In the genomic region with DNA sequence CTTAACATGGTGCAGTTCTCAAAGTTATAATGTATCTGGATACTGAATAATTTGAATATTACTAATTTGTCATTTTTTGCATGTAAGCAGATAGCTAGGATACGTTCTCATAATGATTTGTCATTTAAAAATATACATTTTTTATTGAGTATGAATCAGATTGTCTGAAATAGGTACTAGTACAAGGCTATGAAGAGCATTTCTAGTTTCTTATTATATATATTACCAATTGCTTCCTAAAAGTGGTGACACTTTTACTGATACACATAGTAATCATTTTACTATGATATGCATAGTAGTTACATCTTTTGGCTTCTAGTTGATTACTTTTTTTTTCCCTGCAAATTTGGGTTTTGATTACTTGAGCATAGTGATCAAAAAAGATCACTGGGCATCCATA, we compare ENCODE assay signal across 17 cellular contexts. TPM values are rescaled to one million over a fixed set of nuclear protein-coding genes. Genes with fewer than 3 reads are reported as not detected.
DNase-seq lines count a peak whose midpoint lies in the region; ATAC-seq and TF ChIP-seq lines count a peak whose summit lies in the region.
"Had no signal": no experiment of that assay in that cellular context is flagged by ENCODE, and none has a peak within 500 bp of the region (broad histone marks: within the 10 kb centered on the region; RNA-seq: fewer than 3 reads in every experiment).

No MANE protein-coding gene starts in this region.

- H3K9me3 Mint-ChIP-seq in T-cell (no peaks in the 10 kb centered on the region), nephron (no peaks in the 10 kb centered on the region), glutamatergic neuron (ENCODE audit: unreplicated experiment) (peaks cover 4% of the 10 kb centered on the region)
- H3K9me3 Mint-ChIP-seq: CD14-positive monocyte had no signal

- BruUV-seq in A673 (replicated peaks; lab: Mats Ljungman, UMichigan): no TSS peak

- POLR2A ChIA-PET in A673 (lab: Charles Lee; ENCODE audit: low non-redundant PET) (no interaction called here), T-cell (lab: Charles Lee) (interaction anchor here in 1 of 2 donors (0.6 to 0.7 kb wide), 2 partner anchors 8 to 805 kb away, joined by 3 to 4 read pairs; no protein-coding TSS in a partner anchor)

- peaks cover 46 to 54% (median 48%) of the 10 kb centered on the region in 3 donors for H3K4me1 Mint-ChIP-seq in T-cell
- peaks cover 46% of the 10 kb centered on the region for H3K4me1 Mint-ChIP-seq in nephron
- H3K4me1 Mint-ChIP-seq in glutamatergic neuron (ENCODE audit: low read depth, unreplicated experiment): peaks cover 51% of the 10 kb centered on the region

- no peaks in the 10 kb centered on the region for H3K27me3 ChIP-seq in A673 (replicated peaks; ENCODE audit: insufficient read depth, low read depth, low read length, poor library complexity)

- H3K4me3 ChIP-seq in A673 (ENCODE audit: low read depth, low read length, poor library complexity, severe bottlenecking): no peak overlapping the region
- H3K4me3 ChIP-seq: HAP-1 had no signal

- TF ChIP-seq CTCF in 22Rv1 (IDR thresholded peaks at IDR 0.05): no peak
- TF ChIP-seq CTCF in A673 (conservative IDR thresholded peaks at IDR 0.05; ENCODE audit: low read depth, low read length): no peak
- TF ChIP-seq CTCF in nephron (IDR thresholded peaks at IDR 0.05; ENCODE audit: unreplicated experiment in 3 of 3): no peak
- no peak for TF ChIP-seq CTCF in glutamatergic neuron (IDR thresholded peaks at IDR 0.05; ENCODE audit: partially characterized antibody, unreplicated experiment)

- H3K36me3 Mint-ChIP-seq in T-cell: peaks cover 17% of the 10 kb centered on the region
- H3K36me3 Mint-ChIP-seq in nephron (ENCODE audit: low read depth): no peaks in the 10 kb centered on the region
- no peaks in the 10 kb centered on the region for H3K36me3 Mint-ChIP-seq in glutamatergic neuron (ENCODE audit: unreplicated experiment)

- H3K27me3 Mint-ChIP-seq in T-cell (no peaks in the 10 kb centered on the region), nephron (ENCODE audit: low read depth) (no peaks in the 10 kb centered on the region), glutamatergic neuron (ENCODE audit: unreplicated experiment) (peaks cover 1% of the 10 kb centered on the region)

- CTCF ChIA-PET in A673 (lab: Charles Lee): no interaction called here
- CTCF ChIA-PET in T-cell (lab: Charles Lee): interaction anchor here in 1 of 2 donors (0.7 to 0.9 kb wide), 2 partner anchors 11 to 656 kb away, joined by 3 read pairs; no protein-coding TSS in a partner anchor

- no peaks in the 10 kb centered on the region for H3K9me3 ChIP-seq in A673 (ENCODE audit: low read depth, low read length, poor library complexity, severe bottlenecking)
- H3K9me3 ChIP-seq: HAP-1 had no signal

- H3K27ac Mint-ChIP-seq in T-cell (peak overlapping the region; percentile 21 to 34), nephron (peak overlapping the region; percentile 26 to 62 (median 48)), glutamatergic neuron (ENCODE audit: unreplicated experiment) (no peak overlapping the region)

- intact Hi-C loops in A673 (cut with micrococcal nuclease; ENCODE audit: unreplicated experiment): no loop called here

- H3K4me1 ChIP-seq in A673 (ENCODE audit: insufficient read depth, low read length, poor library complexity, severe bottlenecking): peaks cover 65% of the 10 kb centered on the region

- DNase-seq in A673 (ENCODE audit: low spot score) (no peak), T-cell (no peak), glutamatergic neuron (no peak), NCI-H2171 treated with DMSO at 0.1 percent for 48 hours (lab: John Stamatoyannopoulos, UW) (no peak), NCI-H187 (lab: John Stamatoyannopoulos, UW) (no peak)
- DNase-seq: DMS79 treated with DMSO at 0.1 percent for 48 hours, MM.1S, NCI-H1092, NCI-H1436 treated with DMSO at 0.1 percent for 48 hours, NCI-H2029 treated with DMSO at 0.1 percent for 48 hours, NCI-H510A, NCI-H774, Right ventricle myocardium superior had no signal

- H3K27ac ChIP-seq in 22Rv1: peak overlapping the region; percentile 72
- H3K27ac ChIP-seq in A673 (ENCODE audit: low read depth, low read length, poor library complexity, severe bottlenecking): peak overlapping the region; percentile 88

- no peak for ATAC-seq in T-cell (replicated peaks in 1 of 4)

- H3K36me3 ChIP-seq in A673 (ENCODE audit: insufficient read depth, low read length, poor library complexity, severe bottlenecking): peaks cover 10% of the 10 kb centered on the region

- H3K4me3 Mint-ChIP-seq in T-cell (no peak overlapping the region), nephron (no peak overlapping the region), glutamatergic neuron (ENCODE audit: unreplicated experiment) (no peak overlapping the region)
- H3K4me3 Mint-ChIP-seq: CD14-positive monocyte had no signal

RNA-seq across cellular contexts. Expression of a gene that starts 26.4 kb away (rescaled TPM):
- total RNA-seq in A673 (2021) (95.5 and 110 TPM in 2 replicates), T-cell (100 to 1,000 TPM in 2 of 5 donors, 10 to 100 TPM in 3; 56.5 to 118 (median 69.5) TPM), glutamatergic neuron (ENCODE audit: unreplicated experiment) (166 TPM)
